Comparison of ENCODE assay signal across 9 cellular contexts in genomic region chr19:3982701-3983541, GRCh38. TPM values are rescaled to one million over a fixed set of nuclear protein-coding genes. Genes with fewer than 3 reads are reported as not detected.
DNase-seq lines count a peak whose midpoint lies in the region; ATAC-seq and TF ChIP-seq lines count a peak whose summit lies in the region.
"Had no signal": no experiment of that assay in that cellular context is flagged by ENCODE, and none has a peak within 500 bp of the region (broad histone marks: within the 10 kb centered on the region; RNA-seq: fewer than 3 reads in every experiment).

No MANE protein-coding gene starts in this region.

- DNase-seq in activated CD4-positive, alpha-beta T cell treated with anti-CD3 and anti-CD28 coated beads for 48 hours, result peak; percentile 27
- no peak for DNase-seq in activated CD4-positive, alpha-beta T cell treated with anti-CD3 and anti-CD28 coated beads, Interleukin-2, amount 50 U/mL, for 1 hour
- no peak for DNase-seq in activated CD8-positive, alpha-beta T cell treated with anti-CD3 and anti-CD28 coated beads for 36 hours
- peak; percentile 73 for DNase-seq in glomerular visceral epithelial cell (ENCODE audit: extremely low spot score)
- no peak for DNase-seq in GM20000 (ENCODE audit: low spot score)
- no peak for DNase-seq in HT-29 (ENCODE audit: low spot score)

- TF ChIP-seq CTCF in activated CD8-positive, alpha-beta T cell treated with anti-CD3 and anti-CD28 coated beads for 36 hours (IDR thresholded peaks at IDR 0.05), result no peak
- no peak for TF ChIP-seq CTCF in GM20000 (IDR thresholded peaks at IDR 0.05; ENCODE audit: extremely low read depth, missing control alignments)

- H3K27ac Mint-ChIP-seq in activated CD8-positive, alpha-beta T cell treated with anti-CD3 and anti-CD28 coated beads for 36 hours, result peak overlapping the region; percentile 95
- H3K27ac Mint-ChIP-seq in stimulated activated memory B cell treated with anti-CD40 and anti-IgM and Interleukin-4, amounts not matched to agents 10 μg/mL and 1 μg/mL and 100 μg/mL, for 72 hours, result peak overlapping the region; percentile 92

- peaks cover 53% of the 10 kb centered on the region for H3K4me1 Mint-ChIP-seq in activated CD8-positive, alpha-beta T cell treated with anti-CD3 and anti-CD28 coated beads for 36 hours (ENCODE audit: low read depth)
- peaks cover 70% of the 10 kb centered on the region for H3K4me1 Mint-ChIP-seq in stimulated activated memory B cell treated with anti-CD40 and anti-IgM and Interleukin-4, amounts not matched to agents 10 μg/mL and 1 μg/mL and 100 μg/mL, for 72 hours

- POLR2A ChIA-PET in activated CD8-positive, alpha-beta T cell treated with anti-CD3 and anti-CD28 coated beads for 36 hours (lab: Charles Lee), result interaction anchor here (0.5 to 7.8 kb wide), 13 partner anchors 7 to 221 kb away, joined by 3 to 131 read pairs (median 5); partner anchors contain the start of genes APBA3, DAPK3, MRPL54 and PIAS4

- H3K4me3 Mint-ChIP-seq in activated CD8-positive, alpha-beta T cell treated with anti-CD3 and anti-CD28 coated beads for 36 hours, result peak overlapping the region; percentile 94
- H3K4me3 Mint-ChIP-seq in stimulated activated memory B cell treated with anti-CD40 and anti-IgM and Interleukin-4, amounts not matched to agents 10 μg/mL and 1 μg/mL and 100 μg/mL, for 72 hours, result peak overlapping the region; percentile 93

- H3K27me3 Mint-ChIP-seq in activated CD8-positive, alpha-beta T cell treated with anti-CD3 and anti-CD28 coated beads for 36 hours, result no peaks in the 10 kb centered on the region
- no peaks in the 10 kb centered on the region for H3K27me3 Mint-ChIP-seq in stimulated activated memory B cell treated with anti-CD40 and anti-IgM and Interleukin-4, amounts not matched to agents 10 μg/mL and 1 μg/mL and 100 μg/mL, for 72 hours

- peaks cover 66% of the 10 kb centered on the region for H3K36me3 Mint-ChIP-seq in activated CD8-positive, alpha-beta T cell treated with anti-CD3 and anti-CD28 coated beads for 36 hours (ENCODE audit: low read depth)
- peaks cover 65% of the 10 kb centered on the region for H3K36me3 Mint-ChIP-seq in stimulated activated memory B cell treated with anti-CD40 and anti-IgM and Interleukin-4, amounts not matched to agents 10 μg/mL and 1 μg/mL and 100 μg/mL, for 72 hours

- no peaks in the 10 kb centered on the region for H3K9me3 Mint-ChIP-seq in activated CD8-positive, alpha-beta T cell treated with anti-CD3 and anti-CD28 coated beads for 36 hours
- no peaks in the 10 kb centered on the region for H3K9me3 Mint-ChIP-seq in stimulated activated memory B cell treated with anti-CD40 and anti-IgM and Interleukin-4, amounts not matched to agents 10 μg/mL and 1 μg/mL and 100 μg/mL, for 72 hours

- no peak for ATAC-seq in activated CD8-positive, alpha-beta T cell treated with anti-CD3 and anti-CD28 coated beads for 36 hours
- no peak for ATAC-seq in stimulated activated memory B cell treated with anti-CD40 and anti-IgM and Interleukin-4, amounts not matched to agents 10 μg/mL and 1 μg/mL and 100 μg/mL, for 72 hours
- ATAC-seq in GM21723 (IDR thresholded peaks at IDR 0.05; ENCODE audit: unreplicated experiment), result no peak

- intact Hi-C loops in activated CD8-positive, alpha-beta T cell treated with anti-CD3 and anti-CD28 coated beads for 36 hours (cut with micrococcal nuclease), result no loop called here

- CTCF ChIA-PET in activated CD8-positive, alpha-beta T cell treated with anti-CD3 and anti-CD28 coated beads for 36 hours (lab: Charles Lee), result interaction anchor here (1.1 kb wide), 1 partner anchor 157 kb away, joined by 3 read pairs; no protein-coding TSS in a partner anchor

RNA-seq across cellular contexts. Expression of gene EEF2, which starts 2.3 kb away (rescaled TPM):
- 1,000 to 10,000 TPM; 3,533 to 3,625 TPM for total RNA-seq in activated CD8-positive, alpha-beta T cell treated with anti-CD3 and anti-CD28 coated beads for 36 hours
- 2,153 and 2,165 TPM in 2 replicates for total RNA-seq in HT-29 (2014; rRNA removed; shearing (Covaris generic))

RNA-seq across cellular contexts. Expression of gene DAPK3, which starts 12.0 kb away (rescaled TPM):
- total RNA-seq in activated CD8-positive, alpha-beta T cell treated with anti-CD3 and anti-CD28 coated beads for 36 hours, result 10 to 100 TPM; 27.2 to 27.5 TPM
- total RNA-seq in HT-29 (2014; rRNA removed; shearing (Covaris generic)), result 75.4 and 84.8 TPM in 2 replicates

RNA-seq across cellular contexts. Expression of gene PIAS4, which starts 24.6 kb away (rescaled TPM):
- total RNA-seq in activated CD8-positive, alpha-beta T cell treated with anti-CD3 and anti-CD28 coated beads for 36 hours, result 10 to 100 TPM; 22.2 TPM
- total RNA-seq in HT-29 (2014; rRNA removed; shearing (Covaris generic)), result 40.6 and 40.8 TPM in 2 replicates

RNA-seq across cellular contexts. Expression of gene NMRK2, which starts 50.1 kb away (rescaled TPM):
- total RNA-seq in activated CD8-positive, alpha-beta T cell treated with anti-CD3 and anti-CD28 coated beads for 36 hours, result not detected
- total RNA-seq in HT-29 (2014; rRNA removed; shearing (Covaris generic)), result not detected in 2 replicates
- total RNA-seq: temporal lobe had no signal

Comparison
In these comparisons a context has a peak if more than half of its experiments do, and no peak if none do; other contexts are left out.
1. DNase-seq: peak in activated CD4-positive, alpha-beta T cell treated with anti-CD3 and anti-CD28 coated beads for 48 hours (single experiment) and glomerular visceral epithelial cell (single experiment); none in activated CD4-positive, alpha-beta T cell treated with anti-CD3 and anti-CD28 coated beads, Interleukin-2, amount 50 U/mL, for 1 hour (single experiment), activated CD8-positive, alpha-beta T cell treated with anti-CD3 and anti-CD28 coated beads for 36 hours (single experiment), GM20000 (single experiment) and HT-29 (single experiment).